ENCODE assay signal across 8 cellular contexts in genomic region chr10:30433286-30433778, GRCh38.
DNase-seq lines count a peak whose midpoint lies in the region; ATAC-seq and TF ChIP-seq lines count a peak whose summit lies in the region.

No MANE protein-coding gene starts in this region.

- ATAC-seq in GM18873 (IDR thresholded peaks at IDR 0.05; ENCODE audit: low FRiP score, unreplicated experiment) (peak; percentile 15), HG03442 (IDR thresholded peaks at IDR 0.05; ENCODE audit: unreplicated experiment) (peak; percentile 18)
- peak; percentile 1 for ATAC-seq in central memory CD8-positive, alpha-beta T cell (replicated peaks; ENCODE audit: extremely low read depth, poor library complexity, severe bottlenecking)

- peaks cover 32% of the 10 kb centered on the region for H3K36me3 Mint-ChIP-seq in T-helper 1 cell treated with Interleukin-12 subunit alpha and Interleukin-12 subunit beta and Interleukin-4 antibody, amounts not matched to agents 30 μg/mL and 1 μg/mL, for 36 hours (ENCODE audit: low read depth)
- peaks cover 37% of the 10 kb centered on the region for H3K36me3 Mint-ChIP-seq in central memory CD8-positive, alpha-beta T cell (ENCODE audit: insufficient read depth)

- DNase-seq in AG10803 (ENCODE audit: low read depth) (peak; percentile 80), kidney tubule cell (ENCODE audit: low spot score) (peak; percentile 82), COR-L47 (lab: John Stamatoyannopoulos, UW) (no peak)
- peak; percentile 24 to 28 for DNase-seq in central memory CD8-positive, alpha-beta T cell (ENCODE audit: low spot score in 2 of 2)
- peak; percentile 49 for DNase-seq in stimulated activated CD4-positive, alpha-beta T cell treated with anti-CD3 and anti-CD28 coated beads, Interleukin-4, amount 100 ng/mL, for 1 hour

- H3K9me3 Mint-ChIP-seq in T-helper 1 cell treated with Interleukin-12 subunit alpha and Interleukin-12 subunit beta and Interleukin-4 antibody, amounts not matched to agents 30 μg/mL and 1 μg/mL, for 36 hours: no peaks in the 10 kb centered on the region
- no peaks in the 10 kb centered on the region for H3K9me3 Mint-ChIP-seq in central memory CD8-positive, alpha-beta T cell

- TF ChIP-seq CTCF in AG10803 (conservative IDR thresholded peaks at IDR 0.05; ENCODE audit: low read length): no peak

- no peaks in the 10 kb centered on the region for H3K27me3 Mint-ChIP-seq in T-helper 1 cell treated with Interleukin-12 subunit alpha and Interleukin-12 subunit beta and Interleukin-4 antibody, amounts not matched to agents 30 μg/mL and 1 μg/mL, for 36 hours (ENCODE audit: low read depth)
- no peaks in the 10 kb centered on the region for H3K27me3 Mint-ChIP-seq in central memory CD8-positive, alpha-beta T cell

- H3K4me3 Mint-ChIP-seq in T-helper 1 cell treated with Interleukin-12 subunit alpha and Interleukin-12 subunit beta and Interleukin-4 antibody, amounts not matched to agents 30 μg/mL and 1 μg/mL, for 36 hours: peak overlapping the region; percentile 88
- peak overlapping the region; percentile 90 for H3K4me3 Mint-ChIP-seq in central memory CD8-positive, alpha-beta T cell

- H3K4me1 Mint-ChIP-seq in T-helper 1 cell treated with Interleukin-12 subunit alpha and Interleukin-12 subunit beta and Interleukin-4 antibody, amounts not matched to agents 30 μg/mL and 1 μg/mL, for 36 hours (ENCODE audit: low read depth): peaks cover 53% of the 10 kb centered on the region
- peaks cover 45% of the 10 kb centered on the region for H3K4me1 Mint-ChIP-seq in central memory CD8-positive, alpha-beta T cell

- H3K4me3 ChIP-seq in AG10803 (ENCODE audit: low read length): peak overlapping the region; percentile 86

- H3K27ac Mint-ChIP-seq in T-helper 1 cell treated with Interleukin-12 subunit alpha and Interleukin-12 subunit beta and Interleukin-4 antibody, amounts not matched to agents 30 μg/mL and 1 μg/mL, for 36 hours: peak overlapping the region; percentile 94
- H3K27ac Mint-ChIP-seq in central memory CD8-positive, alpha-beta T cell (ENCODE audit: low read depth): peak overlapping the region; percentile 98
